ENCODE assay signal across 1 cellular context in the genomic region with DNA sequence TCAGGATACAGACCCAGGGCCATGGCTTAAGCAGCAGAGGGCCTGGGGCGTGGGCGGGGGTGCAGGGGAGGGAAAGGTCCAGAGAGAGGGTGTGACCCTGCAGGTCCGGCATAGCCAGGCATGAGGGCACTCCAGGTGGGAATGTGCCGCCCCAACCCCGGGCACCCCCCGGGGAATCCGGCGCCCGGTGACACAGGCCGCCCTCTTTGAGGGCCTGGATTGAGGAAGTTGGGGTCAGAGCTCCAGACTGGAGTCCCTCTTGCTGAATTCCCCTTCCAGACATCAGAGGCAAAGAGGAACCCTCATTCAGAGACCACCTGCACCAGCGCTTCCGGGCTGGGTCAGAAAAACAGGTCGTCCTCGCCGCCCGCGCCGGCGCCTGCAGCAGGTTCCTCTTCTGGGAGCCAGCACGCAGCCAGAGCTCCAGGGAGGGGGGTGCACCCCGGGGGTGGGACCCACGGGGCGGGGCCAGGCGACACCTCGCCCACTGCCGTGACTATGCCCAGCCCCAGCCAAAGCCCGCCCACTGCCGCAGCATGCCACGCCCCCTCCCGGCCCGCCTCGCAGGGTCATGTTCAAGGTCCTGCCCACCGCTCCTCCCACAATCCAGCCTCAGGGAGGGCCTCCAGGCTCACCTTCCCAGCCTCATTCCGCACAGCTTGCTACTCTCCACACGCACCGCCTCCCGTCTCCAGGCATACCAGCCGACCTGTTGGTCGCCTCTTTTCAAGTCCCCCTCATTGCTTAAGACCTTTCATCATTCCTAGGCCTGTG.
A peak's percentile ranks its signal among the peaks of the same experiment; 100 is the strongest.
TF ChIP-seq lines count a peak whose summit lies in the region.

No MANE protein-coding gene starts in this region.

TF ChIP-seq in HepG2, 621 proteins besides CTCF, POLR2A, EP300 and RAD21 (continued from another document and continues in another):
- TF ChIP-seq, protein P1, sequence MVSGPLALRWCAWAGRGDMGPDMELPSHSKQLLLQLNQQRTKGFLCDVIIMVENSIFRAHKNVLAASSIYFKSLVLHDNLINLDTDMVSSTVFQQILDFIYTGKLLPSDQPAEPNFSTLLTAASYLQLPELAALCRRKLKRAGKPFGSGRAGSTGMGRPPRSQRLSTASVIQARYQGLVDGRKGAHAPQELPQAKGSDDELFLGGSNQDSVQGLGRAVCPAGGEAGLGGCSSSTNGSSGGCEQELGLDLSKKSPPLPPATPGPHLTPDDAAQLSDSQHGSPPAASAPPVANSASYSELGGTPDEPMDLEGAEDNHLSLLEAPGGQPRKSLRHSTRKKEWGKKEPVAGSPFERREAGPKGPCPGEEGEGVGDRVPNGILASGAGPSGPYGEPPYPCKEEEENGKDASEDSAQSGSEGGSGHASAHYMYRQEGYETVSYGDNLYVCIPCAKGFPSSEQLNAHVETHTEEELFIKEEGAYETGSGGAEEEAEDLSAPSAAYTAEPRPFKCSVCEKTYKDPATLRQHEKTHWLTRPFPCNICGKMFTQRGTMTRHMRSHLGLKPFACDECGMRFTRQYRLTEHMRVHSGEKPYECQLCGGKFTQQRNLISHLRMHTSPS (CRISPR knock-in tag; IDR thresholded peaks at IDR 0.05; ENCODE audit: low read depth), result no peak
- TF ChIP-seq ZC3H4 (CRISPR knock-in tag; IDR thresholded peaks at IDR 0.05; ENCODE audit: borderline replicate concordance), result no peak
- TF ChIP-seq ZMYM3 (CRISPR knock-in tag; IDR thresholded peaks at IDR 0.05), result peak; percentile 44; the same call in 1 of the 2 replicates
- no peak for TF ChIP-seq NCOA5 (CRISPR knock-in tag; IDR thresholded peaks at IDR 0.05)
- TF ChIP-seq KLF13 (CRISPR knock-in tag; IDR thresholded peaks at IDR 0.05), result no peak
- TF ChIP-seq, protein P2, sequence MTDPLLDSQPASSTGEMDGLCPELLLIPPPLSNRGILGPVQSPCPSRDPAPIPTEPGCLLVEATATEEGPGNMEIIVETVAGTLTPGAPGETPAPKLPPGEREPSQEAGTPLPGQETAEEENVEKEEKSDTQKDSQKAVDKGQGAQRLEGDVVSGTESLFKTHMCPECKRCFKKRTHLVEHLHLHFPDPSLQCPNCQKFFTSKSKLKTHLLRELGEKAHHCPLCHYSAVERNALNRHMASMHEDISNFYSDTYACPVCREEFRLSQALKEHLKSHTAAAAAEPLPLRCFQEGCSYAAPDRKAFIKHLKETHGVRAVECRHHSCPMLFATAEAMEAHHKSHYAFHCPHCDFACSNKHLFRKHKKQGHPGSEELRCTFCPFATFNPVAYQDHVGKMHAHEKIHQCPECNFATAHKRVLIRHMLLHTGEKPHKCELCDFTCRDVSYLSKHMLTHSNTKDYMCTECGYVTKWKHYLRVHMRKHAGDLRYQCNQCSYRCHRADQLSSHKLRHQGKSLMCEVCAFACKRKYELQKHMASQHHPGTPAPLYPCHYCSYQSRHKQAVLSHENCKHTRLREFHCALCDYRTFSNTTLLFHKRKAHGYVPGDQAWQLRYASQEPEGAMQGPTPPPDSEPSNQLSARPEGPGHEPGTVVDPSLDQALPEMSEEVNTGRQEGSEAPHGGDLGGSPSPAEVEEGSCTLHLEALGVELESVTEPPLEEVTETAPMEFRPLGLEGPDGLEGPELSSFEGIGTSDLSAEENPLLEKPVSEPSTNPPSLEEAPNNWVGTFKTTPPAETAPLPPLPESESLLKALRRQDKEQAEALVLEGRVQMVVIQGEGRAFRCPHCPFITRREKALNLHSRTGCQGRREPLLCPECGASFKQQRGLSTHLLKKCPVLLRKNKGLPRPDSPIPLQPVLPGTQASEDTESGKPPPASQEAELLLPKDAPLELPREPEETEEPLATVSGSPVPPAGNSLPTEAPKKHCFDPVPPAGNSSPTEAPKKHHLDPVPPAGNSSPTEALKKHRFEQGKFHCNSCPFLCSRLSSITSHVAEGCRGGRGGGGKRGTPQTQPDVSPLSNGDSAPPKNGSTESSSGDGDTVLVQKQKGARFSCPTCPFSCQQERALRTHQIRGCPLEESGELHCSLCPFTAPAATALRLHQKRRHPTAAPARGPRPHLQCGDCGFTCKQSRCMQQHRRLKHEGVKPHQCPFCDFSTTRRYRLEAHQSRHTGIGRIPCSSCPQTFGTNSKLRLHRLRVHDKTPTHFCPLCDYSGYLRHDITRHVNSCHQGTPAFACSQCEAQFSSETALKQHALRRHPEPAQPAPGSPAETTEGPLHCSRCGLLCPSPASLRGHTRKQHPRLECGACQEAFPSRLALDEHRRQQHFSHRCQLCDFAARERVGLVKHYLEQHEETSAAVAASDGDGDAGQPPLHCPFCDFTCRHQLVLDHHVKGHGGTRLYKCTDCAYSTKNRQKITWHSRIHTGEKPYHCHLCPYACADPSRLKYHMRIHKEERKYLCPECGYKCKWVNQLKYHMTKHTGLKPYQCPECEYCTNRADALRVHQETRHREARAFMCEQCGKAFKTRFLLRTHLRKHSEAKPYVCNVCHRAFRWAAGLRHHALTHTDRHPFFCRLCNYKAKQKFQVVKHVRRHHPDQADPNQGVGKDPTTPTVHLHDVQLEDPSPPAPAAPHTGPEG (CRISPR knock-in tag; IDR thresholded peaks at IDR 0.05), result no peak
- TF ChIP-seq ZNF660 (CRISPR knock-in tag; IDR thresholded peaks at IDR 0.05; ENCODE audit: borderline replicate concordance, low read depth), result no peak
- TF ChIP-seq ZBTB1 (CRISPR knock-in tag; IDR thresholded peaks at IDR 0.05; ENCODE audit: borderline replicate concordance), result no peak
- no peak for TF ChIP-seq MTA3 (CRISPR knock-in tag; IDR thresholded peaks at IDR 0.05)
- peak; percentile 71 for TF ChIP-seq SAP130 (CRISPR knock-in tag; IDR thresholded peaks at IDR 0.05; ENCODE audit: low read depth)
- TF ChIP-seq MED13 (CRISPR knock-in tag; IDR thresholded peaks at IDR 0.05), result 0 out of 2 replicates have a peak, but pooled peaks have one; percentile 32
- TF ChIP-seq FOXP1 (IDR thresholded peaks at IDR 0.05), result no peak
- 0 out of 2 replicates have a peak, but pooled peaks have one; percentile 11 for TF ChIP-seq FOXP1 (CRISPR knock-in tag; IDR thresholded peaks at IDR 0.05)
- no peak for TF ChIP-seq KLF6 (CRISPR knock-in tag; IDR thresholded peaks at IDR 0.05)
- no peak for TF ChIP-seq HINFP (CRISPR knock-in tag; IDR thresholded peaks at IDR 0.05; ENCODE audit: low read depth)
- TF ChIP-seq, protein P3, sequence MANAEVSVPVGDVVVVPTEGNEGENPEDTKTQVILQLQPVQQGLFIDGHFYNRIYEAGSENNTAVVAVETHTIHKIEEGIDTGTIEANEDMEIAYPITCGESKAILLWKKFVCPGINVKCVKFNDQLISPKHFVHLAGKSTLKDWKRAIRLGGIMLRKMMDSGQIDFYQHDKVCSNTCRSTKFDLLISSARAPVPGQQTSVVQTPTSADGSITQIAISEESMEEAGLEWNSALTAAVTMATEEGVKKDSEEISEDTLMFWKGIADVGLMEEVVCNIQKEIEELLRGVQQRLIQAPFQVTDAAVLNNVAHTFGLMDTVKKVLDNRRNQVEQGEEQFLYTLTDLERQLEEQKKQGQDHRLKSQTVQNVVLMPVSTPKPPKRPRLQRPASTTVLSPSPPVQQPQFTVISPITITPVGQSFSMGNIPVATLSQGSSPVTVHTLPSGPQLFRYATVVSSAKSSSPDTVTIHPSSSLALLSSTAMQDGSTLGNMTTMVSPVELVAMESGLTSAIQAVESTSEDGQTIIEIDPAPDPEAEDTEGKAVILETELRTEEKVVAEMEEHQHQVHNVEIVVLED (CRISPR knock-in tag; IDR thresholded peaks at IDR 0.05; ENCODE audit: borderline replicate concordance), result no peak
- TF ChIP-seq ZBTB40 (IDR thresholded peaks at IDR 0.05), result no peak
- no peak; the same call in 1 of the 2 replicates for TF ChIP-seq ZBTB40 (CRISPR knock-in tag; IDR thresholded peaks at IDR 0.05)
- 0 out of 2 replicates have a peak, but pooled peaks have one; percentile 27 for TF ChIP-seq GATAD1 (CRISPR knock-in tag; IDR thresholded peaks at IDR 0.05)
- TF ChIP-seq KLF12 (CRISPR knock-in tag; IDR thresholded peaks at IDR 0.05; ENCODE audit: borderline replicate concordance), result no peak
- TF ChIP-seq, protein P4, sequence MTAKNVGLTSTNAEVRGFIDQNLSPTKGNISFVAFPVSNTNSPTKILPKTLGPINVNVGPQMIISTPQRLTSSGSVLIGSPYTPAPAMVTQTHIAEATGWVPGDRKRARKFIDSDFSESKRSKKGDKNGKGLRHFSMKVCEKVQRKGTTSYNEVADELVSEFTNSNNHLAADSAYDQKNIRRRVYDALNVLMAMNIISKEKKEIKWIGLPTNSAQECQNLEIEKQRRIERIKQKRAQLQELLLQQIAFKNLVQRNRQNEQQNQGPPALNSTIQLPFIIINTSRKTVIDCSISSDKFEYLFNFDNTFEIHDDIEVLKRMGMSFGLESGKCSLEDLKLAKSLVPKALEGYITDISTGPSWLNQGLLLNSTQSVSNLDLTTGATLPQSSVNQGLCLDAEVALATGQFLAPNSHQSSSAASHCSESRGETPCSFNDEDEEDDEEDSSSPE (CRISPR knock-in tag; IDR thresholded peaks at IDR 0.05), result no peak
- TF ChIP-seq JUN (CRISPR knock-in tag; IDR thresholded peaks at IDR 0.05), result no peak
- TF ChIP-seq GMEB2 (CRISPR knock-in tag; IDR thresholded peaks at IDR 0.05; ENCODE audit: low read depth), result no peak
- no peak for TF ChIP-seq IRF1 (CRISPR knock-in tag; IDR thresholded peaks at IDR 0.05; ENCODE audit: low read depth)
- peak; percentile 100 for TF ChIP-seq SP5 (CRISPR knock-in tag; IDR thresholded peaks at IDR 0.05; ENCODE audit: borderline replicate concordance, low read depth)
